ENCODE assay signal across 8 cellular contexts in the genomic region with DNA sequence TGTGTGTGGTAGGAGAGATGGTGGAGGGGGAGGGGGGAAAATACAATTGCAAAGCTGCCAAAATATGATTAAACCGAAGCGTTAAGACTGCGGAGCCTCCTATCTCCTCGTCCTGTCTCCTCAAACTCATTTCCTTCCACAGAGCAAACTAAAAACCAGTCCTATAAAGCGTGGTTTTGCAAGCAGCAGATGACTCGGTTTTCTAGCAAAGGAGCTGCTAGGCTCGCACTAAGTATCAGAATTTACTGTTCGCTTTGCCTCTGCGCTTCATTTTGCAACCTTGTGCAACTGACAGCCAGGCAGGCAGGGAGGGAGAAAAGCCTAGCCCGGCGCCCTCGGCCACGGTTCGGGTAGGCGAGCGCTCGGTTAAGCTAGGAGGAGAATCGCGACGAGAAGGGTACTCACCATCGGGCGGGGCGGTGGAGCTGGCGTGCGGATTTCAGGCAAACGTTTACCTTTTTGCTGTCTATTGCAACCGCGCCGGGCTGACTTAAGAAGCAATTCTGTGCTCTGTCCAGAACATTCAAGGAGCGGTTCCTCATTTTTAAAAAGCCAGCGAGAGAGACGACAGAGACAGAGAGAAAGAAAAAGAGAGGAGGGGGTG. TPM values are rescaled to one million over a fixed set of nuclear protein-coding genes. Genes with fewer than 3 reads are reported as not detected.
DNase-seq lines count a peak whose midpoint lies in the region; ATAC-seq, FAIRE-seq and TF ChIP-seq lines count a peak whose summit lies in the region.

No MANE protein-coding gene starts in this region.

- peak in 1 of 2 donors; percentile 30 for TF ChIP-seq EP300 in tibial nerve (IDR thresholded peaks at IDR 0.05)

- no peaks in the 10 kb centered on the region for H3K9me3 Mint-ChIP-seq in activated T-cell treated with anti-CD3 and anti-CD28 coated beads, Interleukin-2, amount 50 U/mL, for 4 hours

- H3K27me3 ChIP-seq in AG04450 (ENCODE audit: control insufficient read depth, insufficient read depth, low read length) (no peaks in the 10 kb centered on the region), tibial nerve (no peaks in the 10 kb centered on the region)

- H3K4me3 Mint-ChIP-seq in activated T-cell treated with anti-CD3 and anti-CD28 coated beads, Interleukin-2, amount 50 U/mL, for 4 hours = no peak overlapping the region

- no peak for ATAC-seq in activated T-cell treated with anti-CD3 and anti-CD28 coated beads, Interleukin-2, amount 50 U/mL, for 4 hours

- H3K27me3 Mint-ChIP-seq in activated T-cell treated with anti-CD3 and anti-CD28 coated beads, Interleukin-2, amount 50 U/mL, for 4 hours (ENCODE audit: low read depth) = peaks cover 82% of the 10 kb centered on the region

- H3K9ac ChIP-seq in kidney (ENCODE audit: low read length in 2 of 2) = peak overlapping the region; percentile 90 to 98

- H3K36me3 Mint-ChIP-seq in activated T-cell treated with anti-CD3 and anti-CD28 coated beads, Interleukin-2, amount 50 U/mL, for 4 hours (ENCODE audit: insufficient read depth) = no peaks in the 10 kb centered on the region

- peaks cover 3% of the 10 kb centered on the region; the same call in 1 of the 2 replicates for H3K9me3 ChIP-seq in AG04450 (ENCODE audit: control insufficient read depth, insufficient read depth, low read length)
- H3K9me3 ChIP-seq in kidney (ENCODE audit: control insufficient read depth in 1 of 2, low read length in 2 of 2) = no peaks in the 10 kb centered on the region
- H3K9me3 ChIP-seq in tibial nerve = no peaks in the 10 kb centered on the region

- DNase-seq in AG04450 (ENCODE audit: low read depth, low spot score) = no peak
- DNase-seq in HuH-7.5 (ENCODE audit: low spot score) = peak; percentile 81
- DNase-seq in amniotic epithelial cell (ENCODE audit: low read depth) = peak; percentile 84
- peak; percentile 82 for DNase-seq in kidney
- DNase-seq in tibial nerve (ENCODE audit: low spot score in 2 of 2) = peak; percentile 37 to 47
- no peak for DNase-seq in NCI-H2196 treated with DMSO at 0.1 percent for 48 hours (lab: John Stamatoyannopoulos, UW; ENCODE audit: unreplicated experiment)
- no peak for DNase-seq in NCI-H2171 treated with DMSO at 0.1 percent for 48 hours (lab: John Stamatoyannopoulos, UW)
- DNase-seq in activated T-cell treated with anti-CD3 and anti-CD28 coated beads, Interleukin-2, amount 50 U/mL, for 4 hours = no peak

- H3K4me1 ChIP-seq in kidney (ENCODE audit: control insufficient read depth in 1 of 2, insufficient read depth in 1 of 2, low read depth in 1 of 2, low read length in 2 of 2) = peaks cover 4 to 15% of the 10 kb centered on the region in 2 donors
- peaks cover 0 to 20% (median 4%) of the 10 kb centered on the region in 4 donors for H3K4me1 ChIP-seq in tibial nerve

- no peak for FAIRE-seq in kidney (lab: Jason Lieb, UNC)

- POLR2A ChIA-PET in AG04450 (lab: Yijun Ruan, JAX) = interaction anchor here (0.6 to 3.4 kb wide), 10 partner anchors 10 to 1035 kb away, joined by 3 to 38 read pairs (median 6); no protein-coding TSS in a partner anchor

- TF ChIP-seq POLR2A in tibial nerve (IDR thresholded peaks at IDR 0.05) = no peak

- TF ChIP-seq CTCF in AG04450 (IDR thresholded peaks at IDR 0.05; ENCODE audit: low read depth, low read length) = no peak
- TF ChIP-seq CTCF in kidney (IDR thresholded peaks at IDR 0.05; ENCODE audit: borderline replicate concordance, extremely low read depth, insufficient read depth) = no peak
- no peak for TF ChIP-seq CTCF in tibial nerve (IDR thresholded peaks at IDR 0.05)

- H3K4me3 ChIP-seq in AG04450 (ENCODE audit: low read depth, low read length) (peak overlapping the region; percentile 85), kidney (ENCODE audit: low read length in 2 of 2) (peak overlapping the region; percentile 95 to 97), tibial nerve (peak overlapping the region; percentile 46 to 84 (median 66))

- WGBS in tibial nerve, 2 donors = 0 to 1% methylated on average over 32 of the region's 32 CpGs

- peaks cover 17% of the 10 kb centered on the region for H3K4me1 Mint-ChIP-seq in activated T-cell treated with anti-CD3 and anti-CD28 coated beads, Interleukin-2, amount 50 U/mL, for 4 hours (ENCODE audit: low read depth)

- H3K27ac ChIP-seq in AG04450 (ENCODE audit: low read depth, low read length) = peak overlapping the region; percentile 95
- H3K27ac ChIP-seq in kidney (ENCODE audit: low read depth in 2 of 2, low read length in 2 of 2) = peak overlapping the region; percentile 95 to 96
- H3K27ac ChIP-seq in tibial nerve = peak overlapping the region; percentile 92 to 99 (median 97)

- CTCF ChIA-PET in AG04450 (lab: Charles Lee) = interaction anchor here (0.5 to 3.7 kb wide), 87 partner anchors 9 to 1657 kb away, joined by 3 to 36 read pairs (median 4); no protein-coding TSS in a partner anchor

- intact Hi-C loops in kidney (cut with DNase I) = no loop called here

- H3K36me3 ChIP-seq in kidney (ENCODE audit: control insufficient read depth in 1 of 2, insufficient read depth in 2 of 2, low read length in 2 of 2) (no peaks in the 10 kb centered on the region), tibial nerve (peaks cover 0 to 4% (median 0%) of the 10 kb centered on the region in 3 donors)

RNA-seq across cellular contexts. Expression of gene NR2F2, which starts 3.8 kb away (rescaled TPM):
- 63.1 and 66.9 TPM in 2 replicates for polyA plus RNA-seq in AG04450 (2011; rRNA removed)
- 36.8 and 72.5 TPM in 2 replicates for polyA minus RNA-seq in AG04450 (2011; rRNA and poly(A)+ RNA removed)
- total RNA-seq in kidney = 191 TPM
- polyA plus RNA-seq in kidney (ENCODE audit: insufficient read depth, low read depth, low replicate concordance) = 42.5 TPM
- total RNA-seq in tibial nerve = 100 to 1,000 TPM in 3 of 4 donors, 10 to 100 TPM in 1; 70.8 to 129 (median 124) TPM
- under 1 TPM; 0.13 to 0.24 (median 0.15) TPM for total RNA-seq in activated T-cell treated with anti-CD3 and anti-CD28 coated beads, Interleukin-2, amount 50 U/mL, for 4 hours

Comparison
In these comparisons a context has a peak if more than half of its experiments do, and no peak if none do; other contexts are left out.
1. DNase-seq: peak in HuH-7.5 (single experiment), amniotic epithelial cell (single experiment), kidney (single experiment) and tibial nerve (2 of 2); none in AG04450 (single experiment), NCI-H2196 treated with DMSO at 0.1 percent for 48 hours (single experiment), NCI-H2171 treated with DMSO at 0.1 percent for 48 hours (single experiment) and activated T-cell treated with anti-CD3 and anti-CD28 coated beads, Interleukin-2, amount 50 U/mL, for 4 hours (single experiment).
2. RNA of gene NR2F2, which starts 3.8 kb away (total RNA-seq): 191 TPM in kidney (single experiment) and 70.8 to 129 TPM in tibial nerve; 0.13 to 0.24 TPM in activated T-cell treated with anti-CD3 and anti-CD28 coated beads, Interleukin-2, amount 50 U/mL, for 4 hours; every median in the first group is over 10 times any median in the second.
3. Peak in every context shown above with its lines, with median percentiles within 50 percentile points of each other: H3K27ac ChIP-seq and H3K4me3 ChIP-seq.